Comparison of ENCODE assay signal across 8 cellular contexts in genomic region chr9:98365227-98365669, GRCh38.
A peak's percentile ranks its signal among the peaks of the same experiment; 100 is the strongest.
DNase-seq lines count a peak whose midpoint lies in the region; ATAC-seq and TF ChIP-seq lines count a peak whose summit lies in the region.

No MANE protein-coding gene starts in this region.

- peak; percentile 64 for TF ChIP-seq CTCF in fibroblast of the aortic adventitia (IDR thresholded peaks at IDR 0.05; ENCODE audit: insufficient read depth, low read length)

- intact Hi-C loops in left colon (cut with DNase I, micrococcal nuclease), result no loop called here

- H3K4me3 Mint-ChIP-seq in stimulated activated effector memory CD8-positive, alpha-beta T cell treated with anti-CD3 and anti-CD28 coated beads, Interleukin-12 subunit alpha, Interleukin-12 subunit beta, amount 100 ng/mL, for 72 hours, result no peak overlapping the region

- H3K36me3 Mint-ChIP-seq in stimulated activated effector memory CD8-positive, alpha-beta T cell treated with anti-CD3 and anti-CD28 coated beads, Interleukin-12 subunit alpha, Interleukin-12 subunit beta, amount 100 ng/mL, for 72 hours, result no peaks in the 10 kb centered on the region

- ATAC-seq in stimulated activated effector memory CD8-positive, alpha-beta T cell treated with anti-CD3 and anti-CD28 coated beads, Interleukin-12 subunit alpha, Interleukin-12 subunit beta, amount 100 ng/mL, for 72 hours, result no peak
- ATAC-seq in left colon, result no peak

- no peak overlapping the region for H3K4me3 ChIP-seq in fibroblast of the aortic adventitia (ENCODE audit: low read depth, low read length)

- peaks cover 14% of the 10 kb centered on the region for H3K9me3 Mint-ChIP-seq in stimulated activated effector memory CD8-positive, alpha-beta T cell treated with anti-CD3 and anti-CD28 coated beads, Interleukin-12 subunit alpha, Interleukin-12 subunit beta, amount 100 ng/mL, for 72 hours

- peak; percentile 7 for DNase-seq in stimulated activated CD4-positive, alpha-beta T cell treated with anti-CD3 and anti-CD28 coated beads, Interleukin-1b, Interleukin-23, amount 100 ng/mL, for 48 hours
- DNase-seq in stimulated activated CD4-positive, alpha-beta T cell treated with anti-CD3 and anti-CD28 coated beads, Interleukin-4, amount 100 ng/mL, for 4 hours, result no peak
- DNase-seq in OCI-M1 (lab: John Stamatoyannopoulos, UW), result peak; percentile 66
- peak; percentile 40 for DNase-seq in fibroblast of the aortic adventitia (ENCODE audit: low read depth)
- DNase-seq in stimulated activated effector memory CD8-positive, alpha-beta T cell treated with anti-CD3 and anti-CD28 coated beads, Interleukin-12 subunit alpha, Interleukin-12 subunit beta, amount 100 ng/mL, for 72 hours (ENCODE audit: low spot score in 2 of 2), result no peak
- no peak for DNase-seq in mucosa of gallbladder (ENCODE audit: low spot score)
- no peak for DNase-seq in left colon
- no peak for DNase-seq in NCI-H2196 (lab: John Stamatoyannopoulos, UW; ENCODE audit: unreplicated experiment)

- no peak overlapping the region for H3K27ac Mint-ChIP-seq in stimulated activated effector memory CD8-positive, alpha-beta T cell treated with anti-CD3 and anti-CD28 coated beads, Interleukin-12 subunit alpha, Interleukin-12 subunit beta, amount 100 ng/mL, for 72 hours

- no peaks in the 10 kb centered on the region for H3K4me1 Mint-ChIP-seq in stimulated activated effector memory CD8-positive, alpha-beta T cell treated with anti-CD3 and anti-CD28 coated beads, Interleukin-12 subunit alpha, Interleukin-12 subunit beta, amount 100 ng/mL, for 72 hours

Comparison
In these comparisons a context has a peak if more than half of its experiments do, and no peak if none do; other contexts are left out.
1. DNase-seq: peak in stimulated activated CD4-positive, alpha-beta T cell treated with anti-CD3 and anti-CD28 coated beads, Interleukin-1b, Interleukin-23, amount 100 ng/mL, for 48 hours (single experiment), OCI-M1 (single experiment) and fibroblast of the aortic adventitia (single experiment); none in stimulated activated CD4-positive, alpha-beta T cell treated with anti-CD3 and anti-CD28 coated beads, Interleukin-4, amount 100 ng/mL, for 4 hours (0 of 2), stimulated activated effector memory CD8-positive, alpha-beta T cell treated with anti-CD3 and anti-CD28 coated beads, Interleukin-12 subunit alpha, Interleukin-12 subunit beta, amount 100 ng/mL, for 72 hours (0 of 2), mucosa of gallbladder (single experiment), left colon (0 of 2) and NCI-H2196 (single experiment).